In genomic region chr9:137189297-137190295, GRCh38 we compare ENCODE assay signal across 1 cellular context.
TF ChIP-seq lines count a peak whose summit lies in the region.

No MANE protein-coding gene starts in this region.

TF ChIP-seq in GM23338, 12 proteins besides CTCF, POLR2A, EP300 and RAD21 (continued from another document):
- TF ChIP-seq ZNF462 (CRISPR knock-in tag; IDR thresholded peaks at IDR 0.05) (no peak), EZH2 (IDR thresholded peaks at IDR 0.05; ENCODE audit: low read depth, unreplicated experiment) (no peak), ETS1 (IDR thresholded peaks at IDR 0.05) (no peak), ZNF331 (CRISPR knock-in tag; IDR thresholded peaks at IDR 0.05; ENCODE audit: low read depth) (no peak), JUNB (IDR thresholded peaks at IDR 0.05; ENCODE audit: unreplicated experiment) (no peak), ZNF114 (CRISPR knock-in tag; IDR thresholded peaks at IDR 0.05) (no peak), POLR2AphosphoS5 (IDR thresholded peaks at IDR 0.05; ENCODE audit: low read depth) (no peak), EZH2phosphoT487 (IDR thresholded peaks at IDR 0.05; ENCODE audit: unreplicated experiment) (no peak)
TF ChIP-seq in GM23338: peak in this region for 0.
